In genomic region chr3:65811917-65812316, GRCh38 we compare ENCODE assay signal across 1 cellular context.
TF ChIP-seq lines count a peak whose summit lies in the region.

No MANE protein-coding gene starts in this region.

TF ChIP-seq in GM23338, 12 proteins besides CTCF, POLR2A, EP300 and RAD21 (continued from another document):
- TF ChIP-seq, protein P1, sequence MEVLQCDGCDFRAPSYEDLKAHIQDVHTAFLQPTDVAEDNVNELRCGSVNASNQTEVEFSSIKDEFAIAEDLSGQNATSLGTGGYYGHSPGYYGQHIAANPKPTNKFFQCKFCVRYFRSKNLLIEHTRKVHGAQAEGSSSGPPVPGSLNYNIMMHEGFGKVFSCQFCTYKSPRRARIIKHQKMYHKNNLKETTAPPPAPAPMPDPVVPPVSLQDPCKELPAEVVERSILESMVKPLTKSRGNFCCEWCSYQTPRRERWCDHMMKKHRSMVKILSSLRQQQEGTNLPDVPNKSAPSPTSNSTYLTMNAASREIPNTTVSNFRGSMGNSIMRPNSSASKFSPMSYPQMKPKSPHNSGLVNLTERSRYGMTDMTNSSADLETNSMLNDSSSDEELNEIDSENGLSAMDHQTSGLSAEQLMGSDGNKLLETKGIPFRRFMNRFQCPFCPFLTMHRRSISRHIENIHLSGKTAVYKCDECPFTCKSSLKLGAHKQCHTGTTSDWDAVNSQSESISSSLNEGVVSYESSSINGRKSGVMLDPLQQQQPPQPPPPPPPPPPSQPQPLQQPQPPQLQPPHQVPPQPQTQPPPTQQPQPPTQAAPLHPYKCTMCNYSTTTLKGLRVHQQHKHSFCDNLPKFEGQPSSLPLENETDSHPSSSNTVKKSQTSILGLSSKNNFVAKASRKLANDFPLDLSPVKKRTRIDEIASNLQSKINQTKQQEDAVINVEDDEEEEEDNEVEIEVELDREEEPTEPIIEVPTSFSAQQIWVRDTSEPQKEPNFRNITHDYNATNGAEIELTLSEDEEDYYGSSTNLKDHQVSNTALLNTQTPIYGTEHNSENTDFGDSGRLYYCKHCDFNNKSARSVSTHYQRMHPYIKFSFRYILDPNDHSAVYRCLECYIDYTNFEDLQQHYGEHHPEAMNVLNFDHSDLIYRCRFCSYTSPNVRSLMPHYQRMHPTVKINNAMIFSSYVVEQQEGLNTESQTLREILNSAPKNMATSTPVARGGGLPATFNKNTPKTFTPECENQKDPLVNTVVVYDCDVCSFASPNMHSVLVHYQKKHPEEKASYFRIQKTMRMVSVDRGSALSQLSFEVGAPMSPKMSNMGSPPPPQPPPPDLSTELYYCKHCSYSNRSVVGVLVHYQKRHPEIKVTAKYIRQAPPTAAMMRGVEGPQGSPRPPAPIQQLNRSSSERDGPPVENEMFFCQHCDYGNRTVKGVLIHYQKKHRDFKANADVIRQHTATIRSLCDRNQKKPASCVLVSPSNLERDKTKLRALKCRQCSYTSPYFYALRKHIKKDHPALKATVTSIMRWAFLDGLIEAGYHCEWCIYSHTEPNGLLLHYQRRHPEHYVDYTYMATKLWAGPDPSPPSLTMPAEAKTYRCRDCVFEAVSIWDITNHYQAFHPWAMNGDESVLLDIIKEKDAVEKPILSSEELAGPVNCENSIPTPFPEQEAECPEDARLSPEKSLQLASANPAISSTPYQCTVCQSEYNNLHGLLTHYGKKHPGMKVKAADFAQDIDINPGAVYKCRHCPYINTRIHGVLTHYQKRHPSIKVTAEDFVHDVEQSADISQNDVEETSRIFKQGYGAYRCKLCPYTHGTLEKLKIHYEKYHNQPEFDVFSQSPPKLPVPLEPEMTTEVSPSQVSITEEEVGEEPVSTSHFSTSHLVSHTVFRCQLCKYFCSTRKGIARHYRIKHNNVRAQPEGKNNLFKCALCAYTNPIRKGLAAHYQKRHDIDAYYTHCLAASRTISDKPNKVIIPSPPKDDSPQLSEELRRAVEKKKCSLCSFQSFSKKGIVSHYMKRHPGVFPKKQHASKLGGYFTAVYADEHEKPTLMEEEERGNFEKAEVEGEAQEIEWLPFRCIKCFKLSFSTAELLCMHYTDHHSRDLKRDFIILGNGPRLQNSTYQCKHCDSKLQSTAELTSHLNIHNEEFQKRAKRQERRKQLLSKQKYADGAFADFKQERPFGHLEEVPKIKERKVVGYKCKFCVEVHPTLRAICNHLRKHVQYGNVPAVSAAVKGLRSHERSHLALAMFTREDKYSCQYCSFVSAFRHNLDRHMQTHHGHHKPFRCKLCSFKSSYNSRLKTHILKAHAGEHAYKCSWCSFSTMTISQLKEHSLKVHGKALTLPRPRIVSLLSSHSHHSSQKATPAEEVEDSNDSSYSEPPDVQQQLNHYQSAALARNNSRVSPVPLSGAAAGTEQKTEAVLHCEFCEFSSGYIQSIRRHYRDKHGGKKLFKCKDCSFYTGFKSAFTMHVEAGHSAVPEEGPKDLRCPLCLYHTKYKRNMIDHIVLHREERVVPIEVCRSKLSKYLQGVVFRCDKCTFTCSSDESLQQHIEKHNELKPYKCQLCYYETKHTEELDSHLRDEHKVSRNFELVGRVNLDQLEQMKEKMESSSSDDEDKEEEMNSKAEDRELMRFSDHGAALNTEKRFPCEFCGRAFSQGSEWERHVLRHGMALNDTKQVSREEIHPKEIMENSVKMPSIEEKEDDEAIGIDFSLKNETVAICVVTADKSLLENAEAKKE (CRISPR knock-in tag; IDR thresholded peaks at IDR 0.05) = no peak
- TF ChIP-seq ZNF331 (CRISPR knock-in tag; IDR thresholded peaks at IDR 0.05; ENCODE audit: low read depth) = no peak
